Comparison of ENCODE assay signal across 23 cellular contexts in the genomic region with DNA sequence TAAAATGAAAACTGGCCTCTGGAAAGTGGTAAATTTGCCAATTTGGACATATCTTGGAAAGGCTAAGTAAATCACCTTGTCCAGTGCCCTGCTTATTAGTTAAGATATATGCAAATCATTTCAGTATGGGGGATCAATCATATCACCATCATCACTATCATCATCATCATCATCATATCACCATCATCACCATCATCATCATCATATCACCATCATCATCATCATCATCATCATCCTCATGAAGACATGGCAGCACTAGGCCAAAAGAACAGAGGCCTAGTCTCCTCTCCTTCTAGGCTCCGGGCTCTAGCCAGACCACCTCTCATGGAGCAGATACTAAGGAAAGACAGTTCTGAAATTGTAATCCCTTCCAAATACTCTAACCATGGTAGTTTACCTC. TPM values are rescaled to one million over a fixed set of nuclear protein-coding genes. Genes with fewer than 3 reads are reported as not detected.
DNase-seq lines count a peak whose midpoint lies in the region; FAIRE-seq and TF ChIP-seq lines count a peak whose summit lies in the region.
"Had no signal": no experiment of that assay in that cellular context is flagged by ENCODE, and none has a peak within 500 bp of the region (broad histone marks: within the 10 kb centered on the region; RNA-seq: fewer than 3 reads in every experiment).

No MANE protein-coding gene starts in this region.

- H2BK15ac ChIP-seq in mesendoderm (replicated peaks; ENCODE audit: low read depth) = no peak overlapping the region

- H3K79me1 ChIP-seq in mesendoderm (ENCODE audit: low read length) = no peaks in the 10 kb centered on the region

- H2BK120ac ChIP-seq in mesendoderm (ENCODE audit: low read depth, low read length) = peak overlapping the region; percentile 52

- no peak overlapping the region for H2AK5ac ChIP-seq in mesendoderm (ENCODE audit: low read length)

- no peak overlapping the region for H3K56ac ChIP-seq in mesendoderm (ENCODE audit: low read length)

- H3K27me3 ChIP-seq in mesendoderm (ENCODE audit: insufficient read depth, low read length, poor library complexity) = no peaks in the 10 kb centered on the region
- H3K27me3 ChIP-seq in transverse colon = peaks cover 63% of the 10 kb centered on the region
- H3K27me3 ChIP-seq: BLaER1 had no signal

- no peak overlapping the region for H3K27ac ChIP-seq in HEK293 (ENCODE audit: extremely low read depth, low read depth, low read length)
- no peak overlapping the region for H3K27ac ChIP-seq in mesendoderm (ENCODE audit: low read depth, low read length)
- no peak overlapping the region for H3K27ac ChIP-seq in transverse colon
- H3K27ac ChIP-seq: BLaER1 had no signal

- no CpG with 5 or more reads among the region's 1 CpG for WGBS in mesendoderm (ENCODE audit: extremely low coverage, insufficient coverage, low lambda C conversion rate)
- WGBS in transverse colon (ENCODE audit: low coverage in 1 of 2), 2 donors = 90 to 100% methylated on average over 1 of the region's 1 CpG

- H3K36me3 ChIP-seq in HEK293 (ENCODE audit: control insufficient read depth in 2 of 2, insufficient read depth in 1 of 2, low read length in 2 of 2) = no peaks in the 10 kb centered on the region
- H3K36me3 ChIP-seq in mesendoderm (ENCODE audit: control insufficient read depth, insufficient read depth, low read length) = no peaks in the 10 kb centered on the region
- H3K36me3 ChIP-seq in transverse colon = no peaks in the 10 kb centered on the region
- H3K36me3 ChIP-seq: BE2C, BLaER1 had no signal

- no peak for TF ChIP-seq CTCF in D721Med (IDR thresholded peaks at IDR 0.05; ENCODE audit: insufficient read depth, missing control alignments)
- TF ChIP-seq CTCF in HEK293 (tag by site-specific recombination; IDR thresholded peaks at IDR 0.05) = no peak
- no peak for TF ChIP-seq CTCF in transverse colon (IDR thresholded peaks at IDR 0.05)

- no peak overlapping the region for H4K5ac ChIP-seq in mesendoderm (ENCODE audit: low read length)

- POLR2A ChIA-PET in HEK293 (lab: Yijun Ruan, JAX) = no interaction called here

- CTCF ChIA-PET in HEK293 (lab: Yijun Ruan, JAX) = interaction anchor here (0.8 kb wide), 1 partner anchor 12 kb away, joined by 5 read pairs; no protein-coding TSS in a partner anchor

- no peak overlapping the region for H3K4me2 ChIP-seq in mesendoderm (ENCODE audit: low read length)
- H3K4me2 ChIP-seq: BLaER1 had no signal

- no peak overlapping the region for H3K23ac ChIP-seq in mesendoderm (ENCODE audit: low read length)

- no peak for TF ChIP-seq POLR2A in transverse colon (IDR thresholded peaks at IDR 0.05)

- no peak overlapping the region for H3K9ac ChIP-seq in mesendoderm (ENCODE audit: low read length)
- H3K9ac ChIP-seq: BLaER1 had no signal

- no peak overlapping the region for H3K18ac ChIP-seq in mesendoderm (ENCODE audit: low read length)

- no peak overlapping the region for H4K8ac ChIP-seq in mesendoderm (ENCODE audit: low read depth, low read length)

- H3K4me3 ChIP-seq in HEK293 (ENCODE audit: low read depth, low read length) (no peak overlapping the region), mesendoderm (ENCODE audit: low read length) (no peak overlapping the region), transverse colon (no peak overlapping the region)
- H3K4me3 ChIP-seq: BLaER1, GM12878 had no signal

- no peak for TF ChIP-seq EP300 in transverse colon (IDR thresholded peaks at IDR 0.05; ENCODE audit: low read depth)

- in situ Hi-C loops in transverse colon (cut with MboI; ENCODE audit: low pct_ligation_motif_present in 1 of 4, low pct_unique_long_range_greater_than_20kb in 1 of 4, low sequenced_read_pairs in 3 of 4) = no loop called here

- peak; percentile 44 for FAIRE-seq in D721Med (lab: Jason Lieb, UNC)
- FAIRE-seq: A204.1, G401.6, GM12878, GM12892, GM18507 had no signal

- no peak overlapping the region for H2BK5ac ChIP-seq in mesendoderm (ENCODE audit: low read length)

- DNase-seq in D721Med (ENCODE audit: insufficient read length, low spot score) (no peak), mesendoderm (peak; percentile 29), transverse colon (no peak), NCI-H526 treated with DMSO at 0.1 percent for 48 hours (lab: John Stamatoyannopoulos, UW) (no peak), GDM1 (lab: John Stamatoyannopoulos, UW) (no peak)
- DNase-seq: 8988T; ACHN; BE2C; C1 segment of cervical spinal cord; CD4-positive, alpha-beta memory T cell; CD4-positive, CD25-positive, alpha-beta regulatory T cell; CD8-positive, alpha-beta memory T cell; COR-L47; DMS79 treated with DMSO at 0.1 percent for 48 hours had no signal

- intact Hi-C loops in transverse colon (cut with DNase I; ENCODE audit: low total_unique reads) = no loop called here

- no peak overlapping the region for H3K4ac ChIP-seq in mesendoderm (ENCODE audit: low read depth, low read length)

- H3K79me2 ChIP-seq in mesendoderm (ENCODE audit: control insufficient read depth, insufficient read depth, low read length) = no peaks in the 10 kb centered on the region

- H3K9me3 ChIP-seq in HEK293 (ENCODE audit: control insufficient read depth, insufficient read depth, low read depth, low read length) = no peaks in the 10 kb centered on the region
- no peaks in the 10 kb centered on the region for H3K9me3 ChIP-seq in transverse colon
- H3K9me3 ChIP-seq: BE2C had no signal

- H3K4me1 ChIP-seq in HEK293 (ENCODE audit: control insufficient read depth, insufficient read depth, low read length) = no peaks in the 10 kb centered on the region
- peaks cover 4% of the 10 kb centered on the region for H3K4me1 ChIP-seq in mesendoderm (ENCODE audit: control insufficient read depth, low read depth, low read length)
- H3K4me1 ChIP-seq in transverse colon = peaks cover 0 to 9% (median 7%) of the 10 kb centered on the region in 4 donors
- H3K4me1 ChIP-seq: BE2C, BLaER1 had no signal

TF ChIP-seq in HEK293, 187 proteins besides CTCF, POLR2A, EP300 and RAD21:
- no peak for TF ChIP-seq ZNF629 (tag by site-specific recombination; IDR thresholded peaks at IDR 0.05)
- TF ChIP-seq, protein P1, sequence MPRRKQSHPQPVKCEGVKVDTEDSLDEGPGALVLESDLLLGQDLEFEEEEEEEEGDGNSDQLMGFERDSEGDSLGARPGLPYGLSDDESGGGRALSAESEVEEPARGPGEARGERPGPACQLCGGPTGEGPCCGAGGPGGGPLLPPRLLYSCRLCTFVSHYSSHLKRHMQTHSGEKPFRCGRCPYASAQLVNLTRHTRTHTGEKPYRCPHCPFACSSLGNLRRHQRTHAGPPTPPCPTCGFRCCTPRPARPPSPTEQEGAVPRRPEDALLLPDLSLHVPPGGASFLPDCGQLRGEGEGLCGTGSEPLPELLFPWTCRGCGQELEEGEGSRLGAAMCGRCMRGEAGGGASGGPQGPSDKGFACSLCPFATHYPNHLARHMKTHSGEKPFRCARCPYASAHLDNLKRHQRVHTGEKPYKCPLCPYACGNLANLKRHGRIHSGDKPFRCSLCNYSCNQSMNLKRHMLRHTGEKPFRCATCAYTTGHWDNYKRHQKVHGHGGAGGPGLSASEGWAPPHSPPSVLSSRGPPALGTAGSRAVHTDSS (tag by site-specific recombination; IDR thresholded peaks at IDR 0.05) = peak; percentile 95

RNA-seq across cellular contexts. Expression of gene OTX2, which starts 20.3 kb away (rescaled TPM):
- 74.3 TPM for polyA plus RNA-seq in mesendoderm (2013, experiment 1 of 2)
- polyA plus RNA-seq in mesendoderm (2013, experiment 2 of 2) = 76.2 TPM
- total RNA-seq in transverse colon = not detected
- total RNA-seq: CD4-positive, alpha-beta memory T cell; CD4-positive, CD25-positive, alpha-beta regulatory T cell; CD8-positive, alpha-beta memory T cell; GM12878 had no signal
- polyA plus RNA-seq: AG04450; CD14-positive monocyte; CD4-positive, alpha-beta memory T cell; CD4-positive, CD25-positive, alpha-beta regulatory T cell; CD8-positive, alpha-beta memory T cell; GM12878 had no signal
